Comparison of ENCODE assay signal across 16 cellular contexts in the genomic region with DNA sequence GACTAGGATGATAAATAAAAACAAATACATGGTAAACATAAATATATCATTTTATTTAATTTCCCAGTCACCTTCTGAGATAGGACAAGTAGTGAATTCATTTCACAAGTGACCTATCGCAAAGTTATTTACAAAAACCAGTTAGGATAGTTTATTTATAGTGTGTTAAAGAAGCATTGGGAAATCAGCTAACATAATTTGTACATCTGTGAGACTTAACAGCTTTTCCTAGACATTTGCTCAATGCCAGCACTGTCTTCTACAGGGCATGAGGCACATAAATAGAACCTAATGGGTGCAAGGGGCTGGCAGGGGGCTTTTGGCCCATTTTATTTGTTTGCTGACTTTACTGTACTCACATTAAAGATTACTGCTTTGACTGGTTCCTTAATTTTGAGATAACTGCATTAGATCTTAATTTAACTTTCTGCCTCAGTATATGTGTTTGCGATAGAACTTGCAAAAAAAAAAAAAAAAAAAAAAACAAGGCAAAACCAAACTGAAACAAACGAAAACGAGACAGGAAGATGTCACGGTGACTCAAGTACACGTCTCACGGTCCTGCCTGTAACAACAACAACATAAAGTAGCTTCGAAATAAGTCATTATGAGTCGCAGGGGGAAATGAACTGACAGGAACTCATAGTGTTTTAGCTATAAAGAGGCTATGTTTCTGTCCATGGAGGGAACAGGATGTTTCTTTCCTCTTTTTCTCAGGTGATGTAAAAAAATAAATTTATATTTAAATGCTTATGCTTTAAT.
DNase-seq lines count a peak whose midpoint lies in the region; ATAC-seq and TF ChIP-seq lines count a peak whose summit lies in the region.
"Had no signal": no experiment of that assay in that cellular context is flagged by ENCODE, and none has a peak within 500 bp of the region (broad histone marks: within the 10 kb centered on the region; RNA-seq: fewer than 3 reads in every experiment).

No MANE protein-coding gene starts in this region.

- DNase-seq in NOMO-1 treated with DMSO at 0.1 percent for 48 hours (lab: John Stamatoyannopoulos, UW; ENCODE audit: unreplicated experiment) (peak; percentile 67), NOMO-1 treated with dmso at 0.1 percent for 144 hours (lab: John Stamatoyannopoulos, UW; ENCODE audit: unreplicated experiment) (no peak), HFFc6 (peak; percentile 61), astrocyte of the hippocampus (ENCODE audit: low read depth, low spot score) (peak; percentile 25), kidney epithelial cell (ENCODE audit: low read depth) (peak; percentile 48), NCI-H1417 treated with DMSO at 0.1 percent for 48 hours (lab: John Stamatoyannopoulos, UW) (no peak)
- DNase-seq: activated CD4-positive, CD25-positive, alpha-beta regulatory T cell treated with anti-CD3 and anti-CD28 coated beads, Interleukin-2, amount 50 U/mL, for 72 hours; effector CD4-positive, alpha-beta T cell; KBM-7; NCI-H446 treated with DMSO at 0.1 percent for 48 hours; nephron progenitor cell; SIG-M5 had no signal

- no peaks in the 10 kb centered on the region for H3K36me3 ChIP-seq in kidney epithelial cell (ENCODE audit: control insufficient read depth, insufficient read depth, low read length)

- no peak overlapping the region for H3K4me3 ChIP-seq in kidney epithelial cell (ENCODE audit: low read depth, low read length)

- peaks cover 40% of the 10 kb centered on the region for H3K4me1 Mint-ChIP-seq in HFFc6 (ENCODE audit: low read depth)

- H3K9me3 Mint-ChIP-seq in HFFc6 = no peaks in the 10 kb centered on the region
- H3K9me3 Mint-ChIP-seq: nephron progenitor cell had no signal

- peak overlapping the region; percentile 18 for H3K27ac Mint-ChIP-seq in HFFc6
- H3K27ac Mint-ChIP-seq: activated naive CD8-positive, alpha-beta T cell; nephron progenitor cell; stimulated activated memory B cell treated with anti-CD40 and anti-IgM and Interleukin-4, amounts not matched to agents 10 μg/mL and 1 μg/mL and 100 μg/mL, for 72 hours had no signal

- no peak for TF ChIP-seq CTCF in HFFc6 (IDR thresholded peaks at IDR 0.05)
- no peak for TF ChIP-seq CTCF in kidney epithelial cell (IDR thresholded peaks at IDR 0.05; ENCODE audit: insufficient read depth, low read length, poor library complexity, severe bottlenecking)

- peaks cover 2% of the 10 kb centered on the region for H3K27me3 Mint-ChIP-seq in HFFc6 (ENCODE audit: insufficient read depth)
- H3K27me3 Mint-ChIP-seq: activated naive CD8-positive, alpha-beta T cell; stimulated activated memory B cell treated with anti-CD40 and anti-IgM and Interleukin-4, amounts not matched to agents 10 μg/mL and 1 μg/mL and 100 μg/mL, for 72 hours had no signal

- H3K36me3 Mint-ChIP-seq in HFFc6 (ENCODE audit: low read depth) = no peaks in the 10 kb centered on the region
- H3K36me3 Mint-ChIP-seq: activated naive CD8-positive, alpha-beta T cell had no signal

- no peak overlapping the region; the same call in 1 of the 2 replicates for H3K4me3 Mint-ChIP-seq in HFFc6
- H3K4me3 Mint-ChIP-seq: activated naive CD8-positive, alpha-beta T cell; nephron progenitor cell; stimulated activated memory B cell treated with anti-CD40 and anti-IgM and Interleukin-4, amounts not matched to agents 10 μg/mL and 1 μg/mL and 100 μg/mL, for 72 hours had no signal

- ATAC-seq in HG02798 (IDR thresholded peaks at IDR 0.05; ENCODE audit: poor library complexity, unreplicated experiment) = no peak
- ATAC-seq in GM21367 (IDR thresholded peaks at IDR 0.05; ENCODE audit: unreplicated experiment) = no peak
- ATAC-seq: stimulated activated memory B cell treated with anti-CD40 and anti-IgM and Interleukin-4, amounts not matched to agents 10 μg/mL and 1 μg/mL and 100 μg/mL, for 72 hours had no signal

- no peaks in the 10 kb centered on the region for H3K27me3 ChIP-seq in kidney epithelial cell (ENCODE audit: control insufficient read depth, insufficient read depth, low read length)

Comparison
In these comparisons a context has a peak if more than half of its experiments do, and no peak if none do; other contexts are left out.
1. DNase-seq: peak in NOMO-1 treated with DMSO at 0.1 percent for 48 hours (single experiment), HFFc6 (single experiment), astrocyte of the hippocampus (single experiment) and kidney epithelial cell (single experiment); none in NOMO-1 treated with dmso at 0.1 percent for 144 hours (single experiment) and NCI-H1417 treated with DMSO at 0.1 percent for 48 hours (single experiment).